Comparison of ENCODE assay signal across 9 cellular contexts in genomic region chr2:161471631-161472030, GRCh38. TPM values are rescaled to one million over a fixed set of nuclear protein-coding genes. Genes with fewer than 3 reads are reported as not detected.
"Had no signal": no experiment of that assay in that cellular context is flagged by ENCODE, and none has a peak within 500 bp of the region (broad histone marks: within the 10 kb centered on the region; RNA-seq: fewer than 3 reads in every experiment).

No MANE protein-coding gene starts in this region.

- DNase-seq: GM23248, GOT3, H7, H9, HCEC 1CT, HFFc6 had no signal

- H3K4me1 ChIP-seq: HAP-1 had no signal

- H3K36me3 ChIP-seq: HAP-1 had no signal

- H3K27ac ChIP-seq: GM23248 had no signal

- H3K9me3 ChIP-seq: HAP-1 had no signal

- H3K4me3 ChIP-seq: GM23248, GM23338, HAP-1 had no signal

RNA-seq across cellular contexts. Expression of gene TBR1, which starts 55.5 kb away (rescaled TPM):
- total RNA-seq: GM23338, H1 had no signal
- polyA plus RNA-seq: GM23248, GM23338, H1 had no signal
